In genomic region chr7:44384586-44385383, GRCh38 we compare ENCODE assay signal across 16 cellular contexts. TPM values are rescaled to one million over a fixed set of nuclear protein-coding genes. Genes with fewer than 3 reads are reported as not detected.
DNase-seq lines count a peak whose midpoint lies in the region; ATAC-seq, FAIRE-seq and TF ChIP-seq lines count a peak whose summit lies in the region.
"Had no signal": no experiment of that assay in that cellular context is flagged by ENCODE, and none has a peak within 500 bp of the region (broad histone marks: within the 10 kb centered on the region; RNA-seq: fewer than 3 reads in every experiment).

No MANE protein-coding gene starts in this region.

- no peak for TF ChIP-seq CTCF in colonic mucosa (IDR thresholded peaks at IDR 0.05)
- TF ChIP-seq CTCF in lower leg skin (IDR thresholded peaks at IDR 0.05): no peak

- H3K9ac ChIP-seq in colonic mucosa (ENCODE audit: low read depth in 2 of 2, low read length in 2 of 2): no peak overlapping the region

- H3K27ac ChIP-seq in colonic mucosa (no peak overlapping the region), temporal lobe (ENCODE audit: low read depth, low read length) (peak overlapping the region; percentile 73)

- no peaks in the 10 kb centered on the region for H3K4me1 ChIP-seq in colonic mucosa
- H3K4me1 ChIP-seq: BE2C had no signal

- H3K27me3 ChIP-seq in colonic mucosa: no peaks in the 10 kb centered on the region
- H3K27me3 ChIP-seq: BE2C had no signal

- H3K36me3 ChIP-seq in colonic mucosa: peaks cover 9% of the 10 kb centered on the region

- FAIRE-seq in frontal cortex (lab: Jason Lieb, UNC): no peak
- FAIRE-seq: GM18507, GM19239 had no signal

- no peak overlapping the region for H3K4me3 Mint-ChIP-seq in activated CD8-positive, alpha-beta memory T cell treated with anti-CD3 and anti-CD28 coated beads, Interleukin-2, amount 10 ng/mL, durations not matched to agents 7 days and 5 days
- H3K4me3 Mint-ChIP-seq: activated B cell treated with CpG ODN at 0.5 μM for 24 hours; activated naive CD4-positive, alpha-beta T cell treated with anti-CD3 and anti-CD28 coated beads, Interleukin-2, amount 50 U/mL, for 24 hours; stimulated activated naive CD8-positive, alpha-beta T cell treated with anti-CD3 and anti-CD28 coated beads, Interleukin-15, amount 100 ng/mL, for 72 hours had no signal

- no peak overlapping the region for H3K27ac Mint-ChIP-seq in activated CD8-positive, alpha-beta memory T cell treated with anti-CD3 and anti-CD28 coated beads, Interleukin-2, amount 10 ng/mL, durations not matched to agents 7 days and 5 days
- H3K27ac Mint-ChIP-seq: activated B cell treated with CpG ODN at 0.5 μM for 24 hours; activated naive CD4-positive, alpha-beta T cell treated with anti-CD3 and anti-CD28 coated beads, Interleukin-2, amount 50 U/mL, for 24 hours had no signal

- no peaks in the 10 kb centered on the region for H3K36me3 Mint-ChIP-seq in activated CD8-positive, alpha-beta memory T cell treated with anti-CD3 and anti-CD28 coated beads, Interleukin-2, amount 10 ng/mL, durations not matched to agents 7 days and 5 days

- H3K4me1 Mint-ChIP-seq in activated CD8-positive, alpha-beta memory T cell treated with anti-CD3 and anti-CD28 coated beads, Interleukin-2, amount 10 ng/mL, durations not matched to agents 7 days and 5 days: no peaks in the 10 kb centered on the region
- H3K4me1 Mint-ChIP-seq: activated B cell treated with CpG ODN at 0.5 μM for 24 hours; activated naive CD4-positive, alpha-beta T cell treated with anti-CD3 and anti-CD28 coated beads, Interleukin-2, amount 50 U/mL, for 24 hours had no signal

- no peak for TF ChIP-seq POLR2A in lower leg skin (IDR thresholded peaks at IDR 0.05)

- no peaks in the 10 kb centered on the region for H3K9me3 Mint-ChIP-seq in activated CD8-positive, alpha-beta memory T cell treated with anti-CD3 and anti-CD28 coated beads, Interleukin-2, amount 10 ng/mL, durations not matched to agents 7 days and 5 days (ENCODE audit: low read depth)
- H3K9me3 Mint-ChIP-seq: activated B cell treated with CpG ODN at 0.5 μM for 24 hours; activated naive CD4-positive, alpha-beta T cell treated with anti-CD3 and anti-CD28 coated beads, Interleukin-2, amount 50 U/mL, for 24 hours; stimulated activated naive CD8-positive, alpha-beta T cell treated with anti-CD3 and anti-CD28 coated beads, Interleukin-15, amount 100 ng/mL, for 72 hours had no signal

- H3K27me3 Mint-ChIP-seq in activated CD8-positive, alpha-beta memory T cell treated with anti-CD3 and anti-CD28 coated beads, Interleukin-2, amount 10 ng/mL, durations not matched to agents 7 days and 5 days: no peaks in the 10 kb centered on the region
- H3K27me3 Mint-ChIP-seq: activated B cell treated with CpG ODN at 0.5 μM for 24 hours; activated naive CD4-positive, alpha-beta T cell treated with anti-CD3 and anti-CD28 coated beads, Interleukin-2, amount 50 U/mL, for 24 hours; stimulated activated naive CD8-positive, alpha-beta T cell treated with anti-CD3 and anti-CD28 coated beads, Interleukin-15, amount 100 ng/mL, for 72 hours had no signal

- 95 to 98% methylated on average over 16 of the region's 16 CpGs for WGBS in lower leg skin, 2 donors

- H3K9me3 ChIP-seq in colonic mucosa: no peaks in the 10 kb centered on the region
- H3K9me3 ChIP-seq: BE2C had no signal

- CTCF ChIA-PET in activated CD8-positive, alpha-beta memory T cell treated with anti-CD3 and anti-CD28 coated beads, Interleukin-2, amount 10 ng/mL, durations not matched to agents 7 days and 5 days (lab: Charles Lee): no interaction called here

- H3K4me3 ChIP-seq in colonic mucosa: no peak overlapping the region
- no peak overlapping the region for H3K4me3 ChIP-seq in lower leg skin (ENCODE audit: low read depth, poor library complexity, severe bottlenecking)
- H3K4me3 ChIP-seq: smooth muscle cell had no signal

- intact Hi-C loops in colonic mucosa (cut with DNase I): no loop called here
- intact Hi-C loops in lower leg skin (cut with DNase I; ENCODE audit: low total_unique reads): no loop called here

- ATAC-seq in activated CD8-positive, alpha-beta memory T cell treated with anti-CD3 and anti-CD28 coated beads, Interleukin-2, amount 10 ng/mL, durations not matched to agents 7 days and 5 days: no peak
- ATAC-seq in HG03342 (IDR thresholded peaks at IDR 0.05; ENCODE audit: unreplicated experiment): no peak
- ATAC-seq: stimulated activated naive CD8-positive, alpha-beta T cell treated with anti-CD3 and anti-CD28 coated beads, Interleukin-15, amount 100 ng/mL, for 72 hours had no signal

- peak; percentile 31 for DNase-seq in activated CD8-positive, alpha-beta memory T cell treated with anti-CD3 and anti-CD28 coated beads, Interleukin-2, amount 10 ng/mL, durations not matched to agents 7 days and 5 days
- DNase-seq in colonic mucosa (peak; percentile 13), lower leg skin (ENCODE audit: low spot score in 2 of 2) (peak; percentile 11 to 83), frontal cortex (ENCODE audit: low spot score in 2 of 2) (no peak), GDM1 (lab: John Stamatoyannopoulos, UW) (no peak)
- DNase-seq: activated B cell treated with CpG ODN at 0.5 μM for 24 hours, BE2C, DMS153, T-helper 1 cell had no signal

RNA-seq across cellular contexts. Expression of gene CAMK2B, which starts 59.4 kb away (rescaled TPM):
- under 1 TPM in 1 of 2 experiments, not detected in 1; 0.63 TPM for total RNA-seq in activated CD8-positive, alpha-beta memory T cell treated with anti-CD3 and anti-CD28 coated beads, Interleukin-2, amount 10 ng/mL, durations not matched to agents 7 days and 5 days
- total RNA-seq in colonic mucosa: under 1 TPM; 0.42 to 0.80 TPM
- 1 to 10 TPM in 2 of 4 donors, under 1 TPM in 2; 0.04 to 2.6 (median 1.1) TPM for total RNA-seq in lower leg skin
- total RNA-seq in temporal lobe: 76.7 TPM
- 99.5 TPM for total RNA-seq in frontal cortex
- total RNA-seq: smooth muscle cell had no signal

Comparison
In these comparisons a context has a peak if more than half of its experiments do, and no peak if none do; other contexts are left out.
1. DNase-seq: peak in activated CD8-positive, alpha-beta memory T cell treated with anti-CD3 and anti-CD28 coated beads, Interleukin-2, amount 10 ng/mL, durations not matched to agents 7 days and 5 days (single experiment), colonic mucosa (single experiment) and lower leg skin (2 of 2); none in frontal cortex (0 of 2) and GDM1 (single experiment).
2. RNA of gene CAMK2B, which starts 59.4 kb away (total RNA-seq): 99.5 TPM in frontal cortex (single experiment) and 76.7 TPM in temporal lobe (single experiment); 0.04 to 2.6 TPM in lower leg skin, 0.42 to 0.80 TPM in colonic mucosa and 0.63 TPM in activated CD8-positive, alpha-beta memory T cell treated with anti-CD3 and anti-CD28 coated beads, Interleukin-2, amount 10 ng/mL, durations not matched to agents 7 days and 5 days; every median in the first group is over 10 times any median in the second.